In genomic region chr4:104940927-104941326, GRCh38 we compare ENCODE assay signal across 12 cellular contexts.
A peak's percentile ranks its signal among the peaks of the same experiment; 100 is the strongest.
DNase-seq lines count a peak whose midpoint lies in the region; ATAC-seq, FAIRE-seq and TF ChIP-seq lines count a peak whose summit lies in the region.
"Had no signal": no experiment of that assay in that cellular context is flagged by ENCODE, and none has a peak within 500 bp of the region (broad histone marks: within the 10 kb centered on the region; RNA-seq: fewer than 3 reads in every experiment).

No MANE protein-coding gene starts in this region.

- peak overlapping the region; percentile 22 for H2AFZ ChIP-seq in neural cell (ENCODE audit: low read depth, low read length)
- H2AFZ ChIP-seq: GM23248 had no signal

- TF ChIP-seq POLR2A in GM12892 (IDR thresholded peaks at IDR 0.05; ENCODE audit: low read depth, low read length), result no peak

- ATAC-seq in SK-N-SH treated with all-trans-retinoic acid at 6 μM for 48 hours, result no peak
- ATAC-seq: CD8-positive, alpha-beta T cell had no signal

- no peaks in the 10 kb centered on the region for H3K79me2 ChIP-seq in neural cell (replicated peaks; ENCODE audit: insufficient read depth, low read length)

- TF ChIP-seq CTCF in neural cell (IDR thresholded peaks at IDR 0.05; ENCODE audit: poor library complexity, severe bottlenecking), result no peak

- no peaks in the 10 kb centered on the region for H3K27me3 ChIP-seq in neural cell (ENCODE audit: insufficient read depth, low read depth, low read length)
- H3K27me3 ChIP-seq: BLaER1 treated with 17β-estradiol and CSF1 and Interleukin-3, amounts not matched to agents 10 nM and 100 nM had no signal

- peak overlapping the region; percentile 34 for H3K9ac ChIP-seq in neural cell (ENCODE audit: low read length)
- H3K9ac ChIP-seq: BLaER1 treated with 17β-estradiol and CSF1 and Interleukin-3, amounts not matched to agents 10 nM and 100 nM; GM23248 had no signal

- H3K27ac ChIP-seq in neural cell (ENCODE audit: low read length), result peak overlapping the region; percentile 85
- H3K27ac ChIP-seq: BLaER1 treated with 17β-estradiol and CSF1 and Interleukin-3, amounts not matched to agents 10 nM and 100 nM; GM23248 had no signal

- TF ChIP-seq EP300 in neural cell (conservative IDR thresholded peaks at IDR 0.05; ENCODE audit: poor library complexity, severe bottlenecking), result peak; percentile 58

- no peaks in the 10 kb centered on the region for H3F3A ChIP-seq in neural cell (ENCODE audit: insufficient read depth, low read length, poor library complexity, severe bottlenecking)

- peak overlapping the region; percentile 14 for H3K4me2 ChIP-seq in neural cell (ENCODE audit: low read length)
- H3K4me2 ChIP-seq: BLaER1 treated with 17β-estradiol and CSF1 and Interleukin-3, amounts not matched to agents 10 nM and 100 nM had no signal

- no peak for TF ChIP-seq RAD21 in neural cell (conservative IDR thresholded peaks at IDR 0.05)

- no peaks in the 10 kb centered on the region for H3K36me3 ChIP-seq in neural cell (ENCODE audit: insufficient read depth, low read length)
- H3K36me3 ChIP-seq: BLaER1 treated with 17β-estradiol and CSF1 and Interleukin-3, amounts not matched to agents 10 nM and 100 nM; HAP-1 had no signal

- no peaks in the 10 kb centered on the region for H4K20me1 ChIP-seq in neural cell (ENCODE audit: insufficient read depth)
- H4K20me1 ChIP-seq: BLaER1 treated with 17β-estradiol and CSF1 and Interleukin-3, amounts not matched to agents 10 nM and 100 nM had no signal

- H3K9me3 ChIP-seq in neural cell (ENCODE audit: low read length), result no peaks in the 10 kb centered on the region
- H3K9me3 ChIP-seq: HAP-1 had no signal

- DNase-seq in COLO829 (ENCODE audit: low spot score) (peak; percentile 9), GM12892 (ENCODE audit: insufficient read length) (no peak), GDM1 (lab: John Stamatoyannopoulos, UW) (no peak)
- no peak for DNase-seq in activated CD8-positive, alpha-beta memory T cell treated with anti-CD3 and anti-CD28 coated beads, Interleukin-2, amount 50 U/mL, for 48 hours
- DNase-seq: CD8-positive, alpha-beta T cell; COR-L47; GM23248 had no signal

- H3K9me2 ChIP-seq in neural cell (ENCODE audit: insufficient read depth, low read length), result no peaks in the 10 kb centered on the region

- peak overlapping the region; percentile 44 for H3K4me3 ChIP-seq in neural cell (ENCODE audit: low read length)
- H3K4me3 ChIP-seq: BLaER1 treated with 17β-estradiol and CSF1 and Interleukin-3, amounts not matched to agents 10 nM and 100 nM; GM23248; HAP-1 had no signal

- FAIRE-seq in GM12892 (lab: Jason Lieb, UNC), result peak; percentile 5
- FAIRE-seq: D721Med had no signal

TF ChIP-seq in SK-N-SH treated with all-trans-retinoic acid at 6 μM for 48 hours, 23 proteins besides CTCF, POLR2A, EP300 and RAD21 (continues in another document):
- peak; percentile 72 for TF ChIP-seq ISL1 (CRISPR knock-in tag; IDR thresholded peaks at IDR 0.05)
- TF ChIP-seq TSHZ2 (CRISPR knock-in tag; IDR thresholded peaks at IDR 0.05), result peak; percentile 66; the same call in 1 of the 2 replicates
- 0 out of 2 replicates have a peak, but pooled peaks have one; percentile 43 for TF ChIP-seq CSRNP3 (CRISPR knock-in tag; IDR thresholded peaks at IDR 0.05)
- TF ChIP-seq SNAI2 (CRISPR knock-in tag; IDR thresholded peaks at IDR 0.05), result 0 out of 2 replicates have a peak, but pooled peaks have one; percentile 6

TF ChIP-seq in neural cell, 6 proteins besides CTCF, POLR2A, EP300 and RAD21:
- TF ChIP-seq POLR2AphosphoS5 (IDR thresholded peaks at IDR 0.05) (no peak), REST (IDR thresholded peaks at IDR 0.05; ENCODE audit: borderline replicate concordance) (peak; percentile 99), TAF1 (IDR thresholded peaks at IDR 0.05; ENCODE audit: low read depth) (no peak), MXI1 (conservative IDR thresholded peaks at IDR 0.05; ENCODE audit: poor library complexity, severe bottlenecking) (no peak)
